8 cellular contexts compared by ENCODE assay signal in genomic region chr16:31876955-31877828, GRCh38. TPM values are rescaled to one million over a fixed set of nuclear protein-coding genes. Genes with fewer than 3 reads are reported as not detected.
DNase-seq lines count a peak whose midpoint lies in the region; ATAC-seq and TF ChIP-seq lines count a peak whose summit lies in the region.

No MANE protein-coding gene starts in this region.

- no peaks in the 10 kb centered on the region for H3K27me3 ChIP-seq in skeletal muscle satellite cell (ENCODE audit: control insufficient read depth, insufficient read depth, low read length)
- H3K27me3 ChIP-seq in body of pancreas, result no peaks in the 10 kb centered on the region

- DNase-seq in AG10803 (ENCODE audit: low read depth) (peak; percentile 79), NCI-H748 (lab: John Stamatoyannopoulos, UW; ENCODE audit: unreplicated experiment) (no peak), body of pancreas (no peak)
- peak; percentile 81 for DNase-seq in T-helper 2 cell treated with Interferon-gamma antibody and Interleukin-4, amounts not matched to agents 5 μg/mL and 100 μg/mL, for 36 hours (ENCODE audit: low spot score)

- H3K9me3 ChIP-seq in skeletal muscle satellite cell (replicated peaks; ENCODE audit: low read length) (no peaks in the 10 kb centered on the region), body of pancreas (no peaks in the 10 kb centered on the region)

- H3K36me3 Mint-ChIP-seq in T-helper 2 cell treated with Interferon-gamma antibody and Interleukin-4, amounts not matched to agents 5 μg/mL and 100 μg/mL, for 36 hours (ENCODE audit: low read depth), result peaks cover 81% of the 10 kb centered on the region

- peaks cover 66% of the 10 kb centered on the region for H3K4me1 Mint-ChIP-seq in T-helper 2 cell treated with Interferon-gamma antibody and Interleukin-4, amounts not matched to agents 5 μg/mL and 100 μg/mL, for 36 hours (ENCODE audit: low read depth)

- H3K27me3 Mint-ChIP-seq in T-helper 2 cell treated with Interferon-gamma antibody and Interleukin-4, amounts not matched to agents 5 μg/mL and 100 μg/mL, for 36 hours (ENCODE audit: low read depth), result no peaks in the 10 kb centered on the region

- H3K36me3 ChIP-seq in skeletal muscle satellite cell (ENCODE audit: insufficient read depth, low read length), result peaks cover 30% of the 10 kb centered on the region
- no peaks in the 10 kb centered on the region for H3K36me3 ChIP-seq in body of pancreas (replicated peaks in 1 of 2; ENCODE audit: insufficient read depth in 1 of 2, low read depth in 2 of 2)

- peak overlapping the region; percentile 95 for H3K27ac Mint-ChIP-seq in T-helper 2 cell treated with Interferon-gamma antibody and Interleukin-4, amounts not matched to agents 5 μg/mL and 100 μg/mL, for 36 hours

- intact Hi-C loops in body of pancreas (cut with DNase I), result no loop called here

- peak overlapping the region; percentile 43 for H3K9ac ChIP-seq in skeletal muscle satellite cell (ENCODE audit: low read depth, low read length)

- TF ChIP-seq CTCF in AG10803 (conservative IDR thresholded peaks at IDR 0.05; ENCODE audit: low read length) (no peak), body of pancreas (IDR thresholded peaks at IDR 0.05) (no peak)

- H3K4me1 ChIP-seq in skeletal muscle satellite cell (ENCODE audit: control insufficient read depth, insufficient read depth, low read length), result peaks cover 42% of the 10 kb centered on the region
- peaks cover 71% of the 10 kb centered on the region for H3K4me1 ChIP-seq in body of pancreas

- H3K27ac ChIP-seq in body of pancreas, result peak overlapping the region in 1 of 4 donors; percentile 34

- ATAC-seq in GM18909 (IDR thresholded peaks at IDR 0.05; ENCODE audit: poor library complexity, unreplicated experiment), result peak; percentile 64
- peak; percentile 39 for ATAC-seq in HG03139 (IDR thresholded peaks at IDR 0.05; ENCODE audit: unreplicated experiment)
- peak; percentile 45 for ATAC-seq in esophagus mucosa
- ATAC-seq in body of pancreas, result no peak

- 42 to 51% methylated on average over 5 of the region's 5 CpGs for WGBS in body of pancreas, 2 donors

- peak overlapping the region; percentile 55 for H3K4me2 ChIP-seq in skeletal muscle satellite cell (ENCODE audit: low read length)

- H3K4me3 Mint-ChIP-seq in T-helper 2 cell treated with Interferon-gamma antibody and Interleukin-4, amounts not matched to agents 5 μg/mL and 100 μg/mL, for 36 hours, result peak overlapping the region; percentile 99

- peaks cover 19% of the 10 kb centered on the region for H3K9me3 Mint-ChIP-seq in T-helper 2 cell treated with Interferon-gamma antibody and Interleukin-4, amounts not matched to agents 5 μg/mL and 100 μg/mL, for 36 hours

- H3K4me3 ChIP-seq in AG10803 (ENCODE audit: low read length) (no peak overlapping the region), skeletal muscle satellite cell (ENCODE audit: low read length) (peak overlapping the region; percentile 31), body of pancreas (no peak overlapping the region)

- no peak for TF ChIP-seq POLR2A in body of pancreas (IDR thresholded peaks at IDR 0.05)

RNA-seq across cellular contexts. Expression of gene ZNF267, which starts 3.6 kb away (rescaled TPM):
- total RNA-seq in esophagus mucosa (10.4 TPM), body of pancreas (10 to 100 TPM in 1 of 2 donors, 1 to 10 TPM in 1; 8.8 to 11.5 TPM)
- 15.2 and 17.9 TPM in 2 replicates for total RNA-seq in skeletal muscle satellite cell (2012; rRNA removed)

Comparison
In these comparisons a context has a peak if more than half of its experiments do, and no peak if none do; other contexts are left out.
1. DNase-seq: peak in AG10803 (single experiment) and T-helper 2 cell treated with Interferon-gamma antibody and Interleukin-4, amounts not matched to agents 5 μg/mL and 100 μg/mL, for 36 hours (single experiment); none in NCI-H748 (single experiment) and body of pancreas (0 of 4).